In the genomic region with DNA sequence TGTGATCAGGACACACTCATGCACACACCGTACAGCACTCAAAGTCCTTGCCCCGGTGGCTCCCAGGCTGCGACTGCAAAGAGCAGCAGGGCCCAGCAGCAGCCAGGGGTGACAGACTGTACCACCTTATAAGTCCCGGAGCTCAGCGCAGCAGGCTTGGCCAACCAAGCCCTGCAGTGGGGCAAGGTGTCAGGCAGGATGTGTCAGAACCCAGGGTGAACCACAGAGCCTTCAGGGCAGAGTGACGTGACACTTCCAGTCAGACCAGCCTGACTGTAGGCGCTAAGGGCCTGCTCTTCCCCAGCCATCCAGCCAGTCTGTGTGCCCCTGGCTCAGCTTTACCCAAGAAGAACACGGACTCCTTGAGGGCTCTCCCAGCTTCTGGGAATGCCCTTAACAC, we compare ENCODE assay signal across 14 cellular contexts.
DNase-seq lines count a peak whose midpoint lies in the region; ATAC-seq, FAIRE-seq and TF ChIP-seq lines count a peak whose summit lies in the region.
"Had no signal": no experiment of that assay in that cellular context is flagged by ENCODE, and none has a peak within 500 bp of the region (broad histone marks: within the 10 kb centered on the region; RNA-seq: fewer than 3 reads in every experiment).

No MANE protein-coding gene starts in this region.

- no peaks in the 10 kb centered on the region for H3K36me3 Mint-ChIP-seq in osteocyte (ENCODE audit: unreplicated experiment)
- H3K36me3 Mint-ChIP-seq: WTC11 had no signal

- H3K36me3 ChIP-seq in bronchial epithelial cell (ENCODE audit: control insufficient read depth, insufficient read depth, low read length) = no peaks in the 10 kb centered on the region

- H3K4me1 Mint-ChIP-seq in osteocyte (ENCODE audit: unreplicated experiment) = peaks cover 24% of the 10 kb centered on the region

- TF ChIP-seq CTCF in bronchial epithelial cell (IDR thresholded peaks at IDR 0.05; ENCODE audit: insufficient read depth, low read length, severe bottlenecking) (no peak), osteocyte (IDR thresholded peaks at IDR 0.05) (no peak)

- DNase-seq in GDM1 (lab: John Stamatoyannopoulos, UW) (peak; percentile 52), MV-4-11 (lab: John Stamatoyannopoulos, UW) (peak; percentile 26), bronchial epithelial cell (ENCODE audit: low read depth) (peak; percentile 86), osteocyte (ENCODE audit: extremely low spot score, unreplicated experiment) (no peak), NCI-H2196 (lab: John Stamatoyannopoulos, UW; ENCODE audit: unreplicated experiment) (no peak), SHP77 treated with DMSO at 0.1 percent for 48 hours (lab: John Stamatoyannopoulos, UW) (no peak)
- DNase-seq: GM23248, kidney glomerular epithelial cell, NCI-H1417, psoas muscle had no signal

- H3K27ac Mint-ChIP-seq in osteocyte (ENCODE audit: unreplicated experiment) = peak overlapping the region; percentile 38
- H3K27ac Mint-ChIP-seq: WTC11 had no signal

- H3K27me3 Mint-ChIP-seq in osteocyte (ENCODE audit: unreplicated experiment) = no peaks in the 10 kb centered on the region

- no peak for FAIRE-seq in bronchial epithelial cell (lab: Jason Lieb, UNC)
- FAIRE-seq: astrocyte had no signal

- no peak for ATAC-seq in HG03378 (IDR thresholded peaks at IDR 0.05; ENCODE audit: unreplicated experiment)
- no peak for ATAC-seq in GM19397 (IDR thresholded peaks at IDR 0.05; ENCODE audit: unreplicated experiment)
- ATAC-seq: psoas muscle, WTC11 had no signal

- no peak overlapping the region for H3K4me3 Mint-ChIP-seq in osteocyte (ENCODE audit: unreplicated experiment)
- H3K4me3 Mint-ChIP-seq: WTC11 had no signal

- no peaks in the 10 kb centered on the region for H3K9me3 Mint-ChIP-seq in osteocyte (ENCODE audit: unreplicated experiment)
- H3K9me3 Mint-ChIP-seq: WTC11 had no signal

- H3K27me3 ChIP-seq in bronchial epithelial cell (ENCODE audit: control insufficient read depth, insufficient read depth, low read length) = no peaks in the 10 kb centered on the region

- no peak overlapping the region for H3K4me3 ChIP-seq in bronchial epithelial cell (ENCODE audit: low read depth, low read length)
- H3K4me3 ChIP-seq: GM23248, psoas muscle had no signal

Comparison
In these comparisons a context has a peak if more than half of its experiments do, and no peak if none do; other contexts are left out.
1. DNase-seq: peak in GDM1 (single experiment), MV-4-11 (single experiment) and bronchial epithelial cell (single experiment); none in osteocyte (single experiment), NCI-H2196 (single experiment) and SHP77 treated with DMSO at 0.1 percent for 48 hours (single experiment).